Comparison of ENCODE assay signal across 7 cellular contexts in genomic region chr15:24878153-24878552, GRCh38.
DNase-seq lines count a peak whose midpoint lies in the region; ATAC-seq lines count a peak whose summit lies in the region.

No MANE protein-coding gene starts in this region.

- no peaks in the 10 kb centered on the region for H3K9me3 ChIP-seq in right cardiac atrium (ENCODE audit: control insufficient read depth, low read length)

- no peak overlapping the region for H3K27ac Mint-ChIP-seq in stimulated activated naive CD8-positive, alpha-beta T cell treated with anti-CD3 and anti-CD28 coated beads, Interleukin-15, amount 100 ng/mL, for 72 hours

- H3K4me3 ChIP-seq in right cardiac atrium (ENCODE audit: low read length): peak overlapping the region; percentile 55

- DNase-seq in KG1 (lab: John Stamatoyannopoulos, UW) (peak; percentile 36), amniotic epithelial cell (ENCODE audit: low read depth) (peak; percentile 52), right cardiac atrium (peak in 2 of 3 donors; percentile 60 to 65), SKM-1 (lab: John Stamatoyannopoulos, UW; ENCODE audit: unreplicated experiment) (no peak), NCI-H1436 (lab: John Stamatoyannopoulos, UW) (no peak)
- DNase-seq in stimulated activated naive CD8-positive, alpha-beta T cell treated with anti-CD3 and anti-CD28 coated beads, Interleukin-15, amount 100 ng/mL, for 72 hours: peak; percentile 8 to 33

- intact Hi-C loops in right cardiac atrium (cut with DNase I): no loop called here

- peak overlapping the region; percentile 70 to 73 for H3K4me3 Mint-ChIP-seq in stimulated activated naive CD8-positive, alpha-beta T cell treated with anti-CD3 and anti-CD28 coated beads, Interleukin-15, amount 100 ng/mL, for 72 hours

- ATAC-seq in right cardiac atrium (peak; percentile 56 to 79), HG03565 (IDR thresholded peaks at IDR 0.05; ENCODE audit: unreplicated experiment) (no peak)
- ATAC-seq in stimulated activated naive CD8-positive, alpha-beta T cell treated with anti-CD3 and anti-CD28 coated beads, Interleukin-15, amount 100 ng/mL, for 72 hours: peak; percentile 62

- no peak overlapping the region for H3K27ac ChIP-seq in right cardiac atrium (ENCODE audit: low read length)

- H3K27me3 Mint-ChIP-seq in stimulated activated naive CD8-positive, alpha-beta T cell treated with anti-CD3 and anti-CD28 coated beads, Interleukin-15, amount 100 ng/mL, for 72 hours: no peaks in the 10 kb centered on the region

- no peaks in the 10 kb centered on the region for H3K4me1 Mint-ChIP-seq in stimulated activated naive CD8-positive, alpha-beta T cell treated with anti-CD3 and anti-CD28 coated beads, Interleukin-15, amount 100 ng/mL, for 72 hours

- no peaks in the 10 kb centered on the region for H3K27me3 ChIP-seq in right cardiac atrium (ENCODE audit: control insufficient read depth, insufficient read depth)

- H3K4me1 ChIP-seq in right cardiac atrium (ENCODE audit: control insufficient read depth, insufficient read depth, low read length): no peaks in the 10 kb centered on the region

- WGBS in right cardiac atrium: 25% methylated on average over 37 of the region's 37 CpGs

- peaks cover 22 to 36% of the 10 kb centered on the region in 2 donors for H3K9me3 Mint-ChIP-seq in stimulated activated naive CD8-positive, alpha-beta T cell treated with anti-CD3 and anti-CD28 coated beads, Interleukin-15, amount 100 ng/mL, for 72 hours

Comparison
In these comparisons a context has a peak if more than half of its experiments do, and no peak if none do; other contexts are left out.
1. DNase-seq: peak in KG1 (single experiment), amniotic epithelial cell (single experiment), right cardiac atrium (2 of 3) and stimulated activated naive CD8-positive, alpha-beta T cell treated with anti-CD3 and anti-CD28 coated beads, Interleukin-15, amount 100 ng/mL, for 72 hours (2 of 2); none in SKM-1 (single experiment) and NCI-H1436 (single experiment).